In genomic region chr3:120741320-120741719, GRCh38 we compare ENCODE assay signal across 8 cellular contexts. TPM values are rescaled to one million over a fixed set of nuclear protein-coding genes. Genes with fewer than 3 reads are reported as not detected.
DNase-seq lines count a peak whose midpoint lies in the region; ATAC-seq and TF ChIP-seq lines count a peak whose summit lies in the region.

No MANE protein-coding gene starts in this region.

- H3K9me2 ChIP-seq in GM23248 (ENCODE audit: insufficient read depth): no peaks in the 10 kb centered on the region

- H3K4me3 ChIP-seq in GM23248 (peak overlapping the region; percentile 92), Peyer's patch (peak overlapping the region; percentile 63 to 97 (median 85)), retinal pigment epithelial cell (ENCODE audit: low read length) (peak overlapping the region; percentile 99)

- in situ Hi-C loops in GM23248 (cut with MboI): no loop called here

- H3F3A ChIP-seq in GM23248 (ENCODE audit: insufficient read depth): peaks cover 7% of the 10 kb centered on the region

- H3K27me3 ChIP-seq in GM23248 (replicated peaks; ENCODE audit: insufficient read depth) (no peaks in the 10 kb centered on the region), Peyer's patch (no peaks in the 10 kb centered on the region)

- peak overlapping the region; percentile 82 for H3K4me2 ChIP-seq in GM23248 (ENCODE audit: unreplicated experiment)

- ATAC-seq in GM21515 (IDR thresholded peaks at IDR 0.05; ENCODE audit: unreplicated experiment): no peak
- no peak for ATAC-seq in HG03520 (IDR thresholded peaks at IDR 0.05; ENCODE audit: unreplicated experiment)

- H4K20me1 ChIP-seq in GM23248 (ENCODE audit: insufficient read depth): no peaks in the 10 kb centered on the region

- H3K79me2 ChIP-seq in GM23248 (ENCODE audit: insufficient read depth): peaks cover 46% of the 10 kb centered on the region

- H3K4me1 ChIP-seq in GM23248 (ENCODE audit: insufficient read depth) (peaks cover 17% of the 10 kb centered on the region), Peyer's patch (peaks cover 0 to 10% (median 2%) of the 10 kb centered on the region in 4 donors)

- DNase-seq in GM23248 (no peak), Peyer's patch (no peak), erythroblast (lab: John Stamatoyannopoulos, UW) (peak; percentile 10 to 22), retinal pigment epithelial cell (ENCODE audit: low read depth) (no peak), medulla oblongata (ENCODE audit: extremely low spot score) (no peak), NCI-H187 (lab: John Stamatoyannopoulos, UW) (no peak)

- H3K9me3 ChIP-seq in GM23248 (ENCODE audit: low read depth) (no peaks in the 10 kb centered on the region), Peyer's patch (no peaks in the 10 kb centered on the region)

- peak overlapping the region; percentile 90 for H3K9ac ChIP-seq in GM23248

- TF ChIP-seq POLR2A in Peyer's patch (IDR thresholded peaks at IDR 0.05) (no peak), erythroblast (IDR thresholded peaks at IDR 0.05; ENCODE audit: low read length) (no peak)

- H2AFZ ChIP-seq in GM23248: peak overlapping the region; percentile 98

- H3K27ac ChIP-seq in GM23248: no peak overlapping the region
- no peak overlapping the region for H3K27ac ChIP-seq in Peyer's patch

- 64 to 65% methylated on average over 3 of the region's 3 CpGs for WGBS in GM23248 (ENCODE audit: low coverage in 1 of 2, low lambda C conversion rate in 2 of 2, missing lambda C conversion rate in 2 of 2), 2 experiments

- TF ChIP-seq CTCF in Peyer's patch (IDR thresholded peaks at IDR 0.05) (no peak), retinal pigment epithelial cell (conservative IDR thresholded peaks at IDR 0.05; ENCODE audit: low read depth, low read length) (no peak)

- no peaks in the 10 kb centered on the region; the same call in 1 of the 2 replicates for H3K36me3 ChIP-seq in GM23248 (ENCODE audit: low read depth)
- H3K36me3 ChIP-seq in Peyer's patch: peaks cover 0 to 8% (median 0%) of the 10 kb centered on the region in 3 donors

RNA-seq across cellular contexts. Expression of gene RABL3, which starts 1.0 kb away (rescaled TPM):
- total RNA-seq in GM23248 (2014; rRNA removed; shearing (Covaris generic)): 17.2 and 22.6 TPM in 2 replicates
- polyA plus RNA-seq in GM23248 (2016; fragmentation: Nextera tagmentation; extraction: Ambion mirVana): 27.4 and 28.4 TPM in 2 replicates
- total RNA-seq in Peyer's patch: 10 to 100 TPM; 11.4 to 35.5 (median 14.9) TPM

RNA-seq across cellular contexts. Expression of gene GTF2E1, which starts 1.2 kb away (rescaled TPM):
- total RNA-seq in GM23248 (2014; rRNA removed; shearing (Covaris generic)): 10.8 and 11.1 TPM in 2 replicates
- polyA plus RNA-seq in GM23248 (2016; fragmentation: Nextera tagmentation; extraction: Ambion mirVana): 6.9 and 7.2 TPM in 2 replicates
- total RNA-seq in Peyer's patch: 10 to 100 TPM in 2 of 4 donors, 1 to 10 TPM in 2; 5.4 to 32.2 (median 11.5) TPM

RNA-seq across cellular contexts. Expression of gene HGD, which starts 59.3 kb away (rescaled TPM):
- not detected in 2 replicates for total RNA-seq in GM23248 (2014; rRNA removed; shearing (Covaris generic))
- polyA plus RNA-seq in GM23248 (2016; fragmentation: Nextera tagmentation; extraction: Ambion mirVana): not detected in 2 replicates
- total RNA-seq in Peyer's patch: 100 to 1,000 TPM in 2 of 4 donors, 10 to 100 TPM in 2; 14.9 to 140 (median 99.8) TPM

Comparison
In these comparisons a context has a peak if more than half of its experiments do, and no peak if none do; other contexts are left out.
1. DNase-seq: peak in erythroblast (2 of 2); none in GM23248 (single experiment), Peyer's patch (0 of 3), retinal pigment epithelial cell (single experiment), medulla oblongata (single experiment) and NCI-H187 (0 of 2).
2. RNA of gene HGD, which starts 59.3 kb away (total RNA-seq): 14.9 to 140 TPM in Peyer's patch; not detected in GM23248; every median in the first group is over 10 times any median in the second.
3. Peak in every context shown above with its lines, with median percentiles within 50 percentile points of each other: H3K4me3 ChIP-seq.